In genomic region chr5:53569486-53569885, GRCh38 we compare ENCODE assay signal across 22 cellular contexts. TPM values are rescaled to one million over a fixed set of nuclear protein-coding genes. Genes with fewer than 3 reads are reported as not detected.
DNase-seq lines count a peak whose midpoint lies in the region; ATAC-seq, FAIRE-seq and TF ChIP-seq lines count a peak whose summit lies in the region.
"Had no signal": no experiment of that assay in that cellular context is flagged by ENCODE, and none has a peak within 500 bp of the region (broad histone marks: within the 10 kb centered on the region; RNA-seq: fewer than 3 reads in every experiment).

No MANE protein-coding gene starts in this region.

- H3K4me1 Mint-ChIP-seq in activated T-helper 1 cell treated with anti-CD3 and anti-CD28 coated beads, Interleukin-12 subunit alpha, Interleukin-12 subunit beta, Interleukin-2, Interleukin-4 antibody, amounts not matched to agents 30 ng/mL and 10 ng/mL and 1 ng/mL, durations not matched to agents 14 hours and 24 hours and 36 hours (ENCODE audit: low read depth), result peaks cover 4% of the 10 kb centered on the region
- peaks cover 32 to 42% of the 10 kb centered on the region in 2 donors for H3K4me1 Mint-ChIP-seq in natural killer cell

- peaks cover 37% of the 10 kb centered on the region for H3K4me1 ChIP-seq in psoas muscle
- H3K4me1 ChIP-seq: BE2C had no signal

- WGBS in psoas muscle, 3 donors, result 26 to 37% (median 27%) methylated on average over 4 of the region's 4 CpGs

- intact Hi-C loops in psoas muscle (cut with DNase I) (no loop called here), natural killer cell (cut with micrococcal nuclease) (no loop called here)
- intact Hi-C loops in activated T-helper 1 cell treated with anti-CD3 and anti-CD28 coated beads, Interleukin-12 subunit alpha, Interleukin-12 subunit beta, Interleukin-2, Interleukin-4 antibody, amounts not matched to agents 30 ng/mL and 10 ng/mL and 1 ng/mL, durations not matched to agents 14 hours and 24 hours and 36 hours (cut with micrococcal nuclease), result no loop called here

- no peaks in the 10 kb centered on the region for H3K9me3 Mint-ChIP-seq in activated T-helper 1 cell treated with anti-CD3 and anti-CD28 coated beads, Interleukin-12 subunit alpha, Interleukin-12 subunit beta, Interleukin-2, Interleukin-4 antibody, amounts not matched to agents 30 ng/mL and 10 ng/mL and 1 ng/mL, durations not matched to agents 14 hours and 24 hours and 36 hours
- H3K9me3 Mint-ChIP-seq in natural killer cell, result no peaks in the 10 kb centered on the region
- H3K9me3 Mint-ChIP-seq: HFFc6 had no signal

- H3K27me3 Mint-ChIP-seq in activated T-helper 1 cell treated with anti-CD3 and anti-CD28 coated beads, Interleukin-12 subunit alpha, Interleukin-12 subunit beta, Interleukin-2, Interleukin-4 antibody, amounts not matched to agents 30 ng/mL and 10 ng/mL and 1 ng/mL, durations not matched to agents 14 hours and 24 hours and 36 hours (ENCODE audit: insufficient read depth), result no peaks in the 10 kb centered on the region
- H3K27me3 Mint-ChIP-seq in natural killer cell (ENCODE audit: low read depth in 2 of 2), result no peaks in the 10 kb centered on the region
- H3K27me3 Mint-ChIP-seq: CD4-positive, alpha-beta T cell had no signal

- peaks cover 5% of the 10 kb centered on the region; the same call in 1 of the 2 replicates for H3K36me3 ChIP-seq in SK-N-MC (ENCODE audit: insufficient read depth, low read length)
- H3K36me3 ChIP-seq in psoas muscle (ENCODE audit: insufficient read depth in 1 of 2, low read depth in 1 of 2), result no peaks in the 10 kb centered on the region
- H3K36me3 ChIP-seq: BE2C had no signal

- H3K36me3 Mint-ChIP-seq in activated T-helper 1 cell treated with anti-CD3 and anti-CD28 coated beads, Interleukin-12 subunit alpha, Interleukin-12 subunit beta, Interleukin-2, Interleukin-4 antibody, amounts not matched to agents 30 ng/mL and 10 ng/mL and 1 ng/mL, durations not matched to agents 14 hours and 24 hours and 36 hours (ENCODE audit: low read depth), result peaks cover 1% of the 10 kb centered on the region
- no peaks in the 10 kb centered on the region for H3K36me3 Mint-ChIP-seq in natural killer cell

- H3K9me3 ChIP-seq in SK-N-MC (ENCODE audit: low read depth, low read length), result no peaks in the 10 kb centered on the region
- H3K9me3 ChIP-seq in psoas muscle, result no peaks in the 10 kb centered on the region
- H3K9me3 ChIP-seq: BE2C, Caco-2 had no signal

- ATAC-seq in psoas muscle (no peak), natural killer cell (no peak)

- H3K4me3 ChIP-seq in SK-N-MC, result peak overlapping the region; percentile 40; the same call in 1 of the 2 replicates
- H3K4me3 ChIP-seq in psoas muscle, result no peak overlapping the region

- no peak overlapping the region for H3K9ac ChIP-seq in SK-N-MC (ENCODE audit: insufficient read length)

- FAIRE-seq in GM18507 (lab: Jason Lieb, UNC), result peak; percentile 12
- FAIRE-seq in urothelium cell line (lab: Jason Lieb, UNC), result no peak
- FAIRE-seq: RCC 7860 had no signal

- H3K27me3 ChIP-seq in psoas muscle (ENCODE audit: insufficient read depth in 3 of 3, low read length in 2 of 3), result no peaks in the 10 kb centered on the region
- H3K27me3 ChIP-seq: BE2C had no signal

- H3K27ac ChIP-seq in SK-N-MC (0 out of 2 replicates have a peak overlapping the region, but pooled peaks have one; percentile 13), psoas muscle (peak overlapping the region; percentile 3)

- no peak overlapping the region for H3K27ac Mint-ChIP-seq in activated T-helper 1 cell treated with anti-CD3 and anti-CD28 coated beads, Interleukin-12 subunit alpha, Interleukin-12 subunit beta, Interleukin-2, Interleukin-4 antibody, amounts not matched to agents 30 ng/mL and 10 ng/mL and 1 ng/mL, durations not matched to agents 14 hours and 24 hours and 36 hours
- no peak overlapping the region for H3K27ac Mint-ChIP-seq in natural killer cell
- H3K27ac Mint-ChIP-seq: CD4-positive, alpha-beta T cell; HFFc6 had no signal

- H3K4me3 Mint-ChIP-seq in activated T-helper 1 cell treated with anti-CD3 and anti-CD28 coated beads, Interleukin-12 subunit alpha, Interleukin-12 subunit beta, Interleukin-2, Interleukin-4 antibody, amounts not matched to agents 30 ng/mL and 10 ng/mL and 1 ng/mL, durations not matched to agents 14 hours and 24 hours and 36 hours, result no peak overlapping the region
- no peak overlapping the region for H3K4me3 Mint-ChIP-seq in natural killer cell
- H3K4me3 Mint-ChIP-seq: CD4-positive, alpha-beta T cell; HFFc6 had no signal

- DNase-seq in GM18507 (ENCODE audit: extremely low spot score, insufficient read length, low read depth) (no peak), SK-N-MC (ENCODE audit: low read depth, low spot score) (no peak), dermis blood vessel endothelial cell (peak; percentile 44), psoas muscle (no peak), natural killer cell (no peak), urothelium cell line (ENCODE audit: low spot score) (no peak)
- no peak for DNase-seq in activated T-helper 1 cell treated with anti-CD3 and anti-CD28 coated beads, Interleukin-12 subunit alpha, Interleukin-12 subunit beta, Interleukin-2, Interleukin-4 antibody, amounts not matched to agents 30 ng/mL and 10 ng/mL and 1 ng/mL, durations not matched to agents 14 hours and 24 hours and 36 hours (ENCODE audit: low spot score)
- no peak for DNase-seq in stimulated activated CD4-positive, alpha-beta T cell treated with anti-CD3 and anti-CD28 coated beads, Interleukin-4, amount 100 ng/mL, for 24 hours
- DNase-seq: BE2C; Caco-2; CD4-positive, alpha-beta T cell; DMS 273 treated with DMSO at 0.1 percent for 48 hours; DMS79 treated with DMSO at 0.1 percent for 48 hours; H7; HFFc6; MV-4-11; NCI-H1105 treated with DMSO at 0.1 percent for 48 hours; NCI-H2029 treated with DMSO at 0.1 percent for 48 hours; NCI-H2171 treated with DMSO at 0.1 percent for 48 hours; NCI-H82; Right ventricle myocardium superior had no signal

- TF ChIP-seq CTCF in psoas muscle (IDR thresholded peaks at IDR 0.05) (no peak), natural killer cell (IDR thresholded peaks at IDR 0.05) (no peak)

RNA-seq across cellular contexts. Expression of gene NDUFS4, which starts 9.0 kb away (rescaled TPM):
- total RNA-seq in dermis blood vessel endothelial cell, result 87.8 and 93.9 TPM in 2 replicates
- 100 to 1,000 TPM; 103 to 202 (median 153) TPM for total RNA-seq in psoas muscle
- polyA plus RNA-seq in psoas muscle, result 100 to 1,000 TPM; 103 to 250 (median 211) TPM
- 45.8 and 50.4 TPM in 2 replicates for total RNA-seq in activated T-helper 1 cell treated with anti-CD3 and anti-CD28 coated beads, Interleukin-12 subunit alpha, Interleukin-12 subunit beta, Interleukin-2, Interleukin-4 antibody, amounts not matched to agents 30 ng/mL and 10 ng/mL and 1 ng/mL, durations not matched to agents 14 hours and 24 hours and 36 hours
- 10 to 100 TPM; 22.4 to 33.1 (median 25.7) TPM for total RNA-seq in natural killer cell
